In the genomic region with DNA sequence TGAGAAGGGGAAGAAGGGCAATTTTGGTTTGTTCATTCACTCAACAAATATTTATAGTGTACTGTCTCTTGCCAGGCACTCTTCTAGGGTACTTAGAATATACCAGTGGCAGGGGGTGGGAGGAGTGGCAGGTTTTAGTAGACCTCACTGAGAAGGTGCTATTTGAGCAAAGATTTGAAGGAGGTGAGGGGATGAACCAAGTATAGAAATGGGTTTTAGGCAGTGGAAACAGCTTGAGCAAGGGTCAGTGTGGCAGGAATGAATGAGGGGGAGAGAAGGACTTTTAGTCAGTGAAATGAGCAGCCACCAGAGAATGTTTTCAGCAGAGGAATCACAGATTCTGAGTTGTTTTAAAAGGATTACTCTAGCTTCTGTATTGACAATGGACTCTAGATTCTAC, we compare ENCODE assay signal across 12 cellular contexts. TPM values are rescaled to one million over a fixed set of nuclear protein-coding genes. Genes with fewer than 3 reads are reported as not detected.
DNase-seq lines count a peak whose midpoint lies in the region; ATAC-seq and TF ChIP-seq lines count a peak whose summit lies in the region.
"Had no signal": no experiment of that assay in that cellular context is flagged by ENCODE, and none has a peak within 500 bp of the region (broad histone marks: within the 10 kb centered on the region; RNA-seq: fewer than 3 reads in every experiment).

No MANE protein-coding gene starts in this region.

- TF ChIP-seq POLR2A in sigmoid colon (IDR thresholded peaks at IDR 0.05), result no peak

- H3K27ac Mint-ChIP-seq in activated naive CD4-positive, alpha-beta T cell treated with anti-CD3 and anti-CD28 coated beads, Interleukin-2, amount 50 U/mL, for 24 hours, result peak overlapping the region; percentile 51
- H3K27ac Mint-ChIP-seq in endothelial cell (ENCODE audit: unreplicated experiment), result peak overlapping the region; percentile 14

- no peak for TF ChIP-seq EP300 in sigmoid colon (IDR thresholded peaks at IDR 0.05)

- no peak for TF ChIP-seq CTCF in endothelial cell (IDR thresholded peaks at IDR 0.05; ENCODE audit: unreplicated experiment)
- no peak for TF ChIP-seq CTCF in sigmoid colon (IDR thresholded peaks at IDR 0.05)

- no peak overlapping the region for H3K27ac ChIP-seq in sigmoid colon
- H3K27ac ChIP-seq: parathyroid adenoma had no signal

- peaks cover 19% of the 10 kb centered on the region for H3K36me3 Mint-ChIP-seq in activated naive CD4-positive, alpha-beta T cell treated with anti-CD3 and anti-CD28 coated beads, Interleukin-2, amount 50 U/mL, for 24 hours
- peaks cover 5% of the 10 kb centered on the region for H3K36me3 Mint-ChIP-seq in endothelial cell (ENCODE audit: low read depth, unreplicated experiment)

- H3K4me1 ChIP-seq in sigmoid colon, result peaks cover 0 to 10% (median 7%) of the 10 kb centered on the region in 4 donors
- H3K4me1 ChIP-seq: BE2C, parathyroid adenoma had no signal

- intact Hi-C loops in sigmoid colon (cut with DNase I), result no loop called here

- no peaks in the 10 kb centered on the region for H3K27me3 ChIP-seq in sigmoid colon
- H3K27me3 ChIP-seq: BE2C, heart left ventricle had no signal

- H3K9me3 Mint-ChIP-seq in activated naive CD4-positive, alpha-beta T cell treated with anti-CD3 and anti-CD28 coated beads, Interleukin-2, amount 50 U/mL, for 24 hours, result no peaks in the 10 kb centered on the region
- no peaks in the 10 kb centered on the region for H3K9me3 Mint-ChIP-seq in endothelial cell (ENCODE audit: unreplicated experiment)

- DNase-seq in activated naive CD4-positive, alpha-beta T cell (lab: John Stamatoyannopoulos, UW), result no peak
- DNase-seq in RKO (ENCODE audit: low spot score), result peak; percentile 15
- no peak for DNase-seq in endothelial cell (ENCODE audit: low spot score)
- no peak for DNase-seq in 8988T
- no peak for DNase-seq in sigmoid colon
- DNase-seq: BE2C, heart left ventricle, NCI-H2227 treated with DMSO at 0.1 percent for 48 hours had no signal

- H3K4me1 Mint-ChIP-seq in activated naive CD4-positive, alpha-beta T cell treated with anti-CD3 and anti-CD28 coated beads, Interleukin-2, amount 50 U/mL, for 24 hours, result peaks cover 37% of the 10 kb centered on the region
- H3K4me1 Mint-ChIP-seq in endothelial cell (ENCODE audit: unreplicated experiment), result peaks cover 4% of the 10 kb centered on the region

- H3K36me3 ChIP-seq in sigmoid colon, result peaks cover 0 to 21% (median 0%) of the 10 kb centered on the region in 4 donors

- no peaks in the 10 kb centered on the region for H3K27me3 Mint-ChIP-seq in activated naive CD4-positive, alpha-beta T cell treated with anti-CD3 and anti-CD28 coated beads, Interleukin-2, amount 50 U/mL, for 24 hours
- no peaks in the 10 kb centered on the region for H3K27me3 Mint-ChIP-seq in endothelial cell (ENCODE audit: unreplicated experiment)

- H3K4me3 Mint-ChIP-seq in activated naive CD4-positive, alpha-beta T cell treated with anti-CD3 and anti-CD28 coated beads, Interleukin-2, amount 50 U/mL, for 24 hours, result peak overlapping the region; percentile 63
- peak overlapping the region; percentile 56 for H3K4me3 Mint-ChIP-seq in endothelial cell (ENCODE audit: unreplicated experiment)

- no peak overlapping the region for H3K4me3 ChIP-seq in sigmoid colon

- ATAC-seq in HG02678 (IDR thresholded peaks at IDR 0.05; ENCODE audit: unreplicated experiment) (no peak), HG03159 (IDR thresholded peaks at IDR 0.05; ENCODE audit: unreplicated experiment) (no peak)
- ATAC-seq: heart left ventricle had no signal

- no peaks in the 10 kb centered on the region for H3K9me3 ChIP-seq in sigmoid colon
- H3K9me3 ChIP-seq: BE2C, heart left ventricle had no signal

RNA-seq across cellular contexts. Expression of a gene that starts 2.3 kb away (rescaled TPM):
- total RNA-seq in endothelial cell (ENCODE audit: unreplicated experiment), result 11.2 TPM
- 1 to 10 TPM; 3.9 to 7.5 (median 6.5) TPM for total RNA-seq in sigmoid colon
- polyA plus RNA-seq in sigmoid colon, result 10 to 100 TPM in 1 of 3 donors, 1 to 10 TPM in 2; 2.4 to 11.0 (median 5.3) TPM

RNA-seq across cellular contexts. Expression of a gene that starts 13.3 kb away (rescaled TPM):
- total RNA-seq in endothelial cell (ENCODE audit: unreplicated experiment), result 1.8 TPM
- 10 to 100 TPM; 31.0 to 69.2 (median 55.8) TPM for total RNA-seq in sigmoid colon
- polyA plus RNA-seq in sigmoid colon, result 1 to 10 TPM in 2 of 3 donors, under 1 TPM in 1; 0.92 to 3.5 (median 1.2) TPM

RNA-seq across cellular contexts. Expression of a gene that starts 24.8 kb away (rescaled TPM):
- total RNA-seq in endothelial cell (ENCODE audit: unreplicated experiment) (687 TPM), sigmoid colon (1,000 to 10,000 TPM; 1,056 to 1,536 (median 1,356) TPM)
- 1,000 to 10,000 TPM; 1,639 to 2,405 (median 1,646) TPM for polyA plus RNA-seq in sigmoid colon

Comparison
In these comparisons a context has a peak if more than half of its experiments do, and no peak if none do; other contexts are left out.
1. RNA of a gene that starts 13.3 kb away (total RNA-seq): 31.0 to 69.2 TPM in sigmoid colon; 1.8 TPM in endothelial cell (single experiment); every median in the first group is over 10 times any median in the second.